9 cellular contexts compared by ENCODE assay signal in genomic region chr1:11719313-11720032, GRCh38. TPM values are rescaled to one million over a fixed set of nuclear protein-coding genes. Genes with fewer than 3 reads are reported as not detected.
A peak's percentile ranks its signal among the peaks of the same experiment; 100 is the strongest.
DNase-seq lines count a peak whose midpoint lies in the region; ATAC-seq, FAIRE-seq and TF ChIP-seq lines count a peak whose summit lies in the region.
"Had no signal": no experiment of that assay in that cellular context is flagged by ENCODE, and none has a peak within 500 bp of the region (broad histone marks: within the 10 kb centered on the region; RNA-seq: fewer than 3 reads in every experiment).

No MANE protein-coding gene starts in this region.

- no peaks in the 10 kb centered on the region for H3K23me2 ChIP-seq in H1 (ENCODE audit: low read depth, low read length)

- H3K27me3 ChIP-seq in DND-41 (ENCODE audit: insufficient read depth, low read length, poor library complexity) (no peaks in the 10 kb centered on the region), H1 (replicated peaks in 1 of 4; ENCODE audit: control insufficient read depth in 3 of 4, extremely low read depth in 1 of 4, insufficient read depth in 3 of 4, low read length in 3 of 4) (no peaks in the 10 kb centered on the region), mononuclear cell (ENCODE audit: insufficient read depth, low read length) (no peaks in the 10 kb centered on the region)

- TF ChIP-seq EP300 in H1 (IDR thresholded peaks at IDR 0.05; ENCODE audit: borderline replicate concordance in 1 of 2, low read depth in 2 of 2, low read length in 2 of 2): no peak

- TF ChIP-seq POLR2A in H1 (IDR thresholded peaks at IDR 0.05; ENCODE audit: control extremely low read depth in 1 of 2, low read depth in 2 of 2, low read length in 2 of 2): no peak

- H3K79me2 ChIP-seq in DND-41 (ENCODE audit: insufficient read depth, low read length) (no peaks in the 10 kb centered on the region), H1 (ENCODE audit: control insufficient read depth in 1 of 2, insufficient read depth in 2 of 2, low read length in 2 of 2) (no peaks in the 10 kb centered on the region)

- H4K5ac ChIP-seq in H1 (ENCODE audit: insufficient read length, low read depth, low read length): no peak overlapping the region

- H3K9me3 ChIP-seq in DND-41 (ENCODE audit: insufficient read depth, low read length, severe bottlenecking): no peaks in the 10 kb centered on the region
- H3K9me3 ChIP-seq in H1 (ENCODE audit: insufficient read depth in 2 of 2, low read depth in 1 of 2, low read length in 1 of 2): no peaks in the 10 kb centered on the region
- no peaks in the 10 kb centered on the region for H3K9me3 ChIP-seq in mononuclear cell (ENCODE audit: low read depth, low read length)

- H3K79me1 ChIP-seq in H1 (ENCODE audit: low read depth, low read length): no peaks in the 10 kb centered on the region

- no peak overlapping the region for H2BK15ac ChIP-seq in H1 (ENCODE audit: low read length)

- H3K9ac ChIP-seq in DND-41 (ENCODE audit: low read depth, low read length): peak overlapping the region; percentile 55
- no peak overlapping the region; a peak in 1 of 7 replicates for H3K9ac ChIP-seq in H1 (replicated peaks in 1 of 4; ENCODE audit: extremely low read depth in 1 of 4, low read depth in 3 of 4, low read length in 3 of 4)

- peak; percentile 91 for ATAC-seq in DND-41 (ENCODE audit: insufficient read depth, low read depth)
- ATAC-seq in HG03097 (IDR thresholded peaks at IDR 0.05; ENCODE audit: low FRiP score, unreplicated experiment): peak; percentile 63
- peak; percentile 92 for ATAC-seq in activated CD8-positive, alpha-beta memory T cell treated with anti-CD3 and anti-CD28 coated beads, Interleukin-2, amount 10 ng/mL, durations not matched to agents 7 days and 5 days

- peak overlapping the region; percentile 64; the same call in 1 of the 2 replicates for H2BK5ac ChIP-seq in H1 (ENCODE audit: low read depth, low read length)

- peak overlapping the region; percentile 72 for H3K4me3 Mint-ChIP-seq in activated CD8-positive, alpha-beta memory T cell treated with anti-CD3 and anti-CD28 coated beads, Interleukin-2, amount 10 ng/mL, durations not matched to agents 7 days and 5 days

- peaks cover 3% of the 10 kb centered on the region for H3K27me3 Mint-ChIP-seq in activated CD8-positive, alpha-beta memory T cell treated with anti-CD3 and anti-CD28 coated beads, Interleukin-2, amount 10 ng/mL, durations not matched to agents 7 days and 5 days

- POLR2A ChIA-PET in H1 (lab: Charles Lee; ENCODE audit: partially characterized antibody): interaction anchor here (0.8 to 3.8 kb wide), 19 partner anchors 10 to 66 kb away, joined by 3 to 22 read pairs (median 6); partner anchors contain the start of genes AGTRAP, DRAXIN, FBXO44 and FBXO6

- CTCF ChIA-PET in activated CD8-positive, alpha-beta memory T cell treated with anti-CD3 and anti-CD28 coated beads, Interleukin-2, amount 10 ng/mL, durations not matched to agents 7 days and 5 days (lab: Charles Lee): interaction anchor here (1.0 to 9.6 kb wide), 24 partner anchors 9 to 682 kb away, joined by 3 to 214 read pairs (median 12); partner anchors contain the start of genes AGTRAP, ANGPTL7, DISP3 and DRAXIN
- CTCF ChIA-PET in H1 (lab: Charles Lee; ENCODE audit: partially characterized antibody): interaction anchor here (0.6 to 3.4 kb wide), 39 partner anchors 9 to 190 kb away, joined by 3 to 58 read pairs (median 8); partner anchors contain the start of genes AGTRAP, FBXO2, FBXO44 and FBXO6

- H3K36me3 ChIP-seq in DND-41 (ENCODE audit: insufficient read depth, low read length) (no peaks in the 10 kb centered on the region), H1 (ENCODE audit: control insufficient read depth in 2 of 4, insufficient read depth in 4 of 4, low read length in 3 of 4) (no peaks in the 10 kb centered on the region)

- peak overlapping the region; percentile 58; the same call in 1 of the 2 replicates for H4K8ac ChIP-seq in H1 (ENCODE audit: extremely low read depth, insufficient read depth, low read length)

- H2AK5ac ChIP-seq in H1 (ENCODE audit: low read depth, low read length): no peak overlapping the region

- H4K20me1 ChIP-seq in DND-41 (ENCODE audit: insufficient read depth, low read length) (no peaks in the 10 kb centered on the region), H1 (replicated peaks in 1 of 2; ENCODE audit: control insufficient read depth in 1 of 2, insufficient read depth in 2 of 2, low read length in 2 of 2) (peaks cover 0 to 3% of the 10 kb centered on the region in 2 experiments)

- DNase-seq in DND-41: peak; percentile 82
- peak; percentile 70 to 82 for DNase-seq in NOMO-1 (lab: John Stamatoyannopoulos, UW; ENCODE audit: unreplicated experiment in 2 of 2)
- DNase-seq in activated CD8-positive, alpha-beta memory T cell treated with anti-CD3 and anti-CD28 coated beads, Interleukin-2, amount 10 ng/mL, durations not matched to agents 7 days and 5 days: peak; percentile 89
- peak in 1 of 2 experiments; percentile 91 for DNase-seq in H1 (ENCODE audit: low read depth in 1 of 2, low spot score in 2 of 2)
- DNase-seq in stimulated activated CD8-positive, alpha-beta memory T cell treated with anti-CD3 and anti-CD28 coated beads, Interleukin-15, amount 100 ng/mL, for 48 hours (ENCODE audit: low read depth in 2 of 2): peak; percentile 52 to 56
- DNase-seq in HPDE6-E6E7 (ENCODE audit: extremely low spot score): no peak

- no peak overlapping the region for H3K14ac ChIP-seq in H1 (ENCODE audit: insufficient read length)

- no peak overlapping the region; the same call in 1 of the 2 replicates for H2BK12ac ChIP-seq in H1 (ENCODE audit: low read depth, low read length)

- H3K4me1 ChIP-seq in DND-41 (ENCODE audit: insufficient read depth, low read length): peaks cover 14% of the 10 kb centered on the region
- H3K4me1 ChIP-seq in H1 (replicated peaks in 1 of 4; ENCODE audit: control insufficient read depth in 3 of 4, insufficient read depth in 4 of 4, low read length in 3 of 4): no peaks in the 10 kb centered on the region
- H3K4me1 ChIP-seq in mononuclear cell (ENCODE audit: insufficient read depth, low read length): peaks cover 35% of the 10 kb centered on the region

- H3K4me3 ChIP-seq in DND-41 (ENCODE audit: low read depth in 1 of 2, low read length in 2 of 2) (peak overlapping the region; percentile 4 to 56; a peak in 3 of 4 replicates), H1 (ENCODE audit: extremely low read depth in 1 of 4, insufficient read depth in 2 of 4, low read depth in 3 of 4, low read length in 4 of 4) (peak overlapping the region in 2 of 4 experiments; percentile 23 to 46; a peak in 3 of 8 replicates), mononuclear cell (ENCODE audit: low read length) (peak overlapping the region; percentile 36)

- no peak overlapping the region for H3K56ac ChIP-seq in H1 (replicated peaks; ENCODE audit: insufficient read length, low read depth, low read length)

- TF ChIP-seq CTCF in DND-41 (IDR thresholded peaks at IDR 0.05; ENCODE audit: borderline replicate concordance, extremely low read depth, low read length, poor library complexity, severe bottlenecking): peak; percentile 98
- peak; percentile 78 to 92 (median 84) for TF ChIP-seq CTCF in H1 (IDR thresholded peaks at IDR 0.05; ENCODE audit: control extremely low read depth in 1 of 3, insufficient read depth in 1 of 3, low read depth in 1 of 3, low read length in 3 of 3)

- peak; percentile 90 to 91 for TF ChIP-seq RAD21 in H1 (IDR thresholded peaks at IDR 0.05 in 1 of 2, conservative IDR thresholded peaks at IDR 0.05 in 1 of 2; ENCODE audit: low read depth in 2 of 2, low read length in 2 of 2)

- no peak overlapping the region for H3K23ac ChIP-seq in H1 (ENCODE audit: insufficient read length)

- H2BK120ac ChIP-seq in H1 (replicated peaks; ENCODE audit: low read depth, low read length): no peak overlapping the region

- no peak overlapping the region for H2BK20ac ChIP-seq in H1 (ENCODE audit: low read length)

- peak overlapping the region; percentile 86 for H2AFZ ChIP-seq in DND-41 (ENCODE audit: low read depth, low read length)
- H2AFZ ChIP-seq in H1 (ENCODE audit: low read length): no peak overlapping the region; the same call in 1 of the 2 replicates

- H3K36me3 Mint-ChIP-seq in activated CD8-positive, alpha-beta memory T cell treated with anti-CD3 and anti-CD28 coated beads, Interleukin-2, amount 10 ng/mL, durations not matched to agents 7 days and 5 days: no peaks in the 10 kb centered on the region

- peak; percentile 94 for FAIRE-seq in H1 (lab: Jason Lieb, UNC)

- H3K18ac ChIP-seq in H1 (ENCODE audit: extremely low read depth, low read length): peak overlapping the region; percentile 81

- 37% methylated on average over 44 of the region's 44 CpGs; no CpG with 5 or more reads in 1 of the 2 experiments for WGBS in H1 (ENCODE audit: extremely low coverage in 1 of 2, insufficient coverage in 1 of 2, insufficient read length in 1 of 2, insufficient replicate concordance in 2 of 2, low coverage in 1 of 2, low lambda C conversion rate in 2 of 2, missing lambda C conversion rate in 1 of 2), 2 experiments

- H3K4ac ChIP-seq in H1 (replicated peaks; ENCODE audit: insufficient read length, low read depth, low read length): peak overlapping the region; percentile 74

- peak overlapping the region; percentile 70 for H3K4me2 ChIP-seq in DND-41 (ENCODE audit: insufficient read depth, low read length)
- peak overlapping the region; percentile 1 to 58; a peak in 3 of 4 replicates for H3K4me2 ChIP-seq in H1 (ENCODE audit: insufficient read depth in 1 of 2, low read depth in 2 of 2, low read length in 2 of 2)

- H3K27ac Mint-ChIP-seq in activated CD8-positive, alpha-beta memory T cell treated with anti-CD3 and anti-CD28 coated beads, Interleukin-2, amount 10 ng/mL, durations not matched to agents 7 days and 5 days: peak overlapping the region; percentile 96

- H3K9me3 Mint-ChIP-seq in activated CD8-positive, alpha-beta memory T cell treated with anti-CD3 and anti-CD28 coated beads, Interleukin-2, amount 10 ng/mL, durations not matched to agents 7 days and 5 days (ENCODE audit: low read depth): no peaks in the 10 kb centered on the region

- peaks cover 16% of the 10 kb centered on the region for H3K4me1 Mint-ChIP-seq in activated CD8-positive, alpha-beta memory T cell treated with anti-CD3 and anti-CD28 coated beads, Interleukin-2, amount 10 ng/mL, durations not matched to agents 7 days and 5 days

- H3K27ac ChIP-seq in DND-41 (ENCODE audit: low read length) (peak overlapping the region; percentile 65), H1 (ENCODE audit: low read depth, low read length) (no peak overlapping the region)

- peak overlapping the region; percentile 72 for H4K91ac ChIP-seq in H1 (replicated peaks; ENCODE audit: insufficient read length, low read length)

RNA-seq across cellular contexts. Expression of gene AGTRAP, which starts 16.5 kb away (rescaled TPM):
- 10 to 100 TPM; 45.5 to 59.9 TPM for total RNA-seq in activated CD8-positive, alpha-beta memory T cell treated with anti-CD3 and anti-CD28 coated beads, Interleukin-2, amount 10 ng/mL, durations not matched to agents 7 days and 5 days
- total RNA-seq in H1 (2021; fragmentation: NEBNext Ultra II Directional; extraction: Animal tissue kit (Norgen Biotek cat#: 25700)): 69.7 and 70.9 TPM in 2 replicates
- 192 and 261 TPM in 2 replicates for polyA plus RNA-seq in H1 (2011; rRNA removed)
- 143 TPM for polyA plus RNA-seq in H1 (2011; cell fraction: cytosol; rRNA removed)
- 170 TPM for polyA plus RNA-seq in H1 (2011; cell fraction: nucleus; rRNA removed)
- 62.9 to 98.6 TPM (median 90.5 TPM) in 4 replicates for polyA plus RNA-seq in H1 (2012, experiment 1 of 2)
- 114 TPM for polyA plus RNA-seq in H1 (2012, experiment 2 of 2)
- polyA plus RNA-seq in H1 (2013, experiment 1 of 2): 85.2 TPM
- polyA plus RNA-seq in H1 (2013, experiment 2 of 2): 106 TPM
- 53.6 and 60.7 TPM in 2 replicates for polyA minus RNA-seq in H1 (2011; rRNA and poly(A)+ RNA removed)
- 48.1 TPM for polyA minus RNA-seq in H1 (2011; cell fraction: cytosol; rRNA and poly(A)+ RNA removed)
- polyA minus RNA-seq in H1 (2011; cell fraction: nucleus; rRNA and poly(A)+ RNA removed): 36.8 TPM
- 62.0 TPM for total RNA-seq in mononuclear cell

RNA-seq across cellular contexts. Expression of gene DRAXIN, which starts 28.0 kb away (rescaled TPM):
- total RNA-seq in activated CD8-positive, alpha-beta memory T cell treated with anti-CD3 and anti-CD28 coated beads, Interleukin-2, amount 10 ng/mL, durations not matched to agents 7 days and 5 days: 1 to 10 TPM; 1.0 to 2.1 TPM
- total RNA-seq in H1 (2021; fragmentation: NEBNext Ultra II Directional; extraction: Animal tissue kit (Norgen Biotek cat#: 25700)): 17.6 and 18.9 TPM in 2 replicates
- polyA plus RNA-seq in H1 (2011; rRNA removed): 4.6 and 4.8 TPM in 2 replicates
- polyA plus RNA-seq in H1 (2011; cell fraction: cytosol; rRNA removed): 5.0 TPM
- 5.7 TPM for polyA plus RNA-seq in H1 (2011; cell fraction: nucleus; rRNA removed)
- polyA plus RNA-seq in H1 (2012, experiment 1 of 2): 9.5 to 11.2 TPM (median 10.4 TPM) in 4 replicates
- 10.6 TPM for polyA plus RNA-seq in H1 (2012, experiment 2 of 2)
- 16.0 TPM for polyA plus RNA-seq in H1 (2013, experiment 1 of 2)
- 18.1 TPM for polyA plus RNA-seq in H1 (2013, experiment 2 of 2)
- 8.4 and 9.0 TPM in 2 replicates for polyA minus RNA-seq in H1 (2011; rRNA and poly(A)+ RNA removed)
- 6.7 TPM for polyA minus RNA-seq in H1 (2011; cell fraction: cytosol; rRNA and poly(A)+ RNA removed)
- polyA minus RNA-seq in H1 (2011; cell fraction: nucleus; rRNA and poly(A)+ RNA removed): 4.6 TPM
- total RNA-seq in mononuclear cell: 0.31 TPM

RNA-seq across cellular contexts. Expression of gene MAD2L2, which starts 38.5 kb away (rescaled TPM):
- 10 to 100 TPM; 85.4 to 94.8 TPM for total RNA-seq in activated CD8-positive, alpha-beta memory T cell treated with anti-CD3 and anti-CD28 coated beads, Interleukin-2, amount 10 ng/mL, durations not matched to agents 7 days and 5 days
- 310 and 314 TPM in 2 replicates for total RNA-seq in H1 (2021; fragmentation: NEBNext Ultra II Directional; extraction: Animal tissue kit (Norgen Biotek cat#: 25700))
- polyA plus RNA-seq in H1 (2011; rRNA removed): 469 and 710 TPM in 2 replicates
- polyA plus RNA-seq in H1 (2011; cell fraction: cytosol; rRNA removed): 618 TPM
- polyA plus RNA-seq in H1 (2011; cell fraction: nucleus; rRNA removed): 791 TPM
- polyA plus RNA-seq in H1 (2012, experiment 1 of 2): 284 to 411 TPM (median 375 TPM) in 4 replicates
- polyA plus RNA-seq in H1 (2012, experiment 2 of 2): 511 TPM
- polyA plus RNA-seq in H1 (2013, experiment 1 of 2): 239 TPM
- 240 TPM for polyA plus RNA-seq in H1 (2013, experiment 2 of 2)
- polyA minus RNA-seq in H1 (2011; rRNA and poly(A)+ RNA removed): 212 and 312 TPM in 2 replicates
- 182 TPM for polyA minus RNA-seq in H1 (2011; cell fraction: cytosol; rRNA and poly(A)+ RNA removed)
- polyA minus RNA-seq in H1 (2011; cell fraction: nucleus; rRNA and poly(A)+ RNA removed): 206 TPM
- total RNA-seq in mononuclear cell: 28.7 TPM

RNA-seq across cellular contexts. Expression of gene C1orf167, which starts 42.5 kb away (rescaled TPM):
- not detected for total RNA-seq in activated CD8-positive, alpha-beta memory T cell treated with anti-CD3 and anti-CD28 coated beads, Interleukin-2, amount 10 ng/mL, durations not matched to agents 7 days and 5 days
- 0.90 and 1.3 TPM in 2 replicates for total RNA-seq in H1 (2021; fragmentation: NEBNext Ultra II Directional; extraction: Animal tissue kit (Norgen Biotek cat#: 25700))
- polyA plus RNA-seq in H1 (2011; rRNA removed): 0.67 and 0.70 TPM in 2 replicates
- polyA plus RNA-seq in H1 (2011; cell fraction: cytosol; rRNA removed): 1.0 TPM
- 1.4 TPM for polyA plus RNA-seq in H1 (2011; cell fraction: nucleus; rRNA removed)
- polyA plus RNA-seq in H1 (2012, experiment 1 of 2): 0.52 to 4.1 TPM (median 1.8 TPM) in 4 replicates
- polyA plus RNA-seq in H1 (2012, experiment 2 of 2): 0.43 TPM
- 0.69 TPM for polyA plus RNA-seq in H1 (2013, experiment 1 of 2)
- polyA plus RNA-seq in H1 (2013, experiment 2 of 2): 0.64 TPM
- polyA minus RNA-seq in H1 (2011; rRNA and poly(A)+ RNA removed): 0.22 and 0.47 TPM in 2 replicates
- polyA minus RNA-seq in H1 (2011; cell fraction: cytosol; rRNA and poly(A)+ RNA removed): not detected
- polyA minus RNA-seq in H1 (2011; cell fraction: nucleus; rRNA and poly(A)+ RNA removed): 1.2 TPM
- not detected for total RNA-seq in mononuclear cell
- total RNA-seq: pulmonary artery endothelial cell had no signal

RNA-seq across cellular contexts. Expression of gene FBXO6, which starts 55.5 kb away (rescaled TPM):
- total RNA-seq in activated CD8-positive, alpha-beta memory T cell treated with anti-CD3 and anti-CD28 coated beads, Interleukin-2, amount 10 ng/mL, durations not matched to agents 7 days and 5 days: 10 to 100 TPM; 36.2 to 40.3 TPM
- 0.29 and 0.54 TPM in 2 replicates for total RNA-seq in H1 (2021; fragmentation: NEBNext Ultra II Directional; extraction: Animal tissue kit (Norgen Biotek cat#: 25700))
- polyA plus RNA-seq in H1 (2011; rRNA removed): 0.86 and 1.2 TPM in 2 replicates
- polyA plus RNA-seq in H1 (2011; cell fraction: cytosol; rRNA removed): 0.76 TPM
- 0.53 TPM for polyA plus RNA-seq in H1 (2011; cell fraction: nucleus; rRNA removed)
- 0.69 to 1.1 TPM (median 1.0 TPM) in 4 replicates for polyA plus RNA-seq in H1 (2012, experiment 1 of 2)
- polyA plus RNA-seq in H1 (2012, experiment 2 of 2): 0.62 TPM
- polyA plus RNA-seq in H1 (2013, experiment 1 of 2): 0.47 TPM
- polyA plus RNA-seq in H1 (2013, experiment 2 of 2): 0.39 TPM
- polyA minus RNA-seq in H1 (2011; rRNA and poly(A)+ RNA removed): 0.19 and 0.32 TPM in 2 replicates
- not detected for polyA minus RNA-seq in H1 (2011; cell fraction: cytosol; rRNA and poly(A)+ RNA removed)
- polyA minus RNA-seq in H1 (2011; cell fraction: nucleus; rRNA and poly(A)+ RNA removed): not detected
- 8.1 TPM for total RNA-seq in mononuclear cell
